ENCODE assay signal across 13 cellular contexts in genomic region chr17:80862341-80862969, GRCh38.
A peak's percentile ranks its signal among the peaks of the same experiment; 100 is the strongest.
DNase-seq lines count a peak whose midpoint lies in the region; ATAC-seq and TF ChIP-seq lines count a peak whose summit lies in the region.
"Had no signal": no experiment of that assay in that cellular context is flagged by ENCODE, and none has a peak within 500 bp of the region (broad histone marks: within the 10 kb centered on the region; RNA-seq: fewer than 3 reads in every experiment).

No MANE protein-coding gene starts in this region.

- no peak for ATAC-seq in stimulated activated naive B cell treated with anti-CD40 and anti-IgM and Interleukin-4, amounts not matched to agents 10 μg/mL and 1 μg/mL and 100 μg/mL, for 72 hours (replicated peaks)
- no peak for ATAC-seq in HG03045 (IDR thresholded peaks at IDR 0.05; ENCODE audit: unreplicated experiment)
- no peak for ATAC-seq in GM19328 (IDR thresholded peaks at IDR 0.05; ENCODE audit: unreplicated experiment)

- peak overlapping the region; percentile 93 for H3K27ac ChIP-seq in RWPE1
- H3K27ac ChIP-seq: right atrium auricular region had no signal

- H3K36me3 Mint-ChIP-seq in activated naive CD4-positive, alpha-beta T cell treated with anti-CD3 and anti-CD28 coated beads for 36 hours (ENCODE audit: low read depth): peaks cover 43% of the 10 kb centered on the region
- peaks cover 8% of the 10 kb centered on the region for H3K36me3 Mint-ChIP-seq in chondrocyte (ENCODE audit: low read depth)
- H3K36me3 Mint-ChIP-seq in stimulated activated naive B cell treated with anti-CD40 and anti-IgM and Interleukin-4, amounts not matched to agents 10 μg/mL and 1 μg/mL and 100 μg/mL, for 72 hours: peaks cover 50 to 59% of the 10 kb centered on the region in 2 donors

- H3K4me3 Mint-ChIP-seq in activated naive CD4-positive, alpha-beta T cell treated with anti-CD3 and anti-CD28 coated beads for 36 hours: no peak overlapping the region
- no peak overlapping the region for H3K4me3 Mint-ChIP-seq in chondrocyte (ENCODE audit: unreplicated experiment)
- H3K4me3 Mint-ChIP-seq in stimulated activated naive B cell treated with anti-CD40 and anti-IgM and Interleukin-4, amounts not matched to agents 10 μg/mL and 1 μg/mL and 100 μg/mL, for 72 hours: no peak overlapping the region
- H3K4me3 Mint-ChIP-seq: brain had no signal

- H3K27ac Mint-ChIP-seq in activated naive CD4-positive, alpha-beta T cell treated with anti-CD3 and anti-CD28 coated beads for 36 hours: peak overlapping the region; percentile 88
- no peak overlapping the region for H3K27ac Mint-ChIP-seq in chondrocyte (ENCODE audit: unreplicated experiment)
- H3K27ac Mint-ChIP-seq in stimulated activated naive B cell treated with anti-CD40 and anti-IgM and Interleukin-4, amounts not matched to agents 10 μg/mL and 1 μg/mL and 100 μg/mL, for 72 hours: peak overlapping the region; percentile 47

- TF ChIP-seq CTCF in RWPE1 (conservative IDR thresholded peaks at IDR 0.05; ENCODE audit: low read depth) (no peak), chondrocyte (IDR thresholded peaks at IDR 0.05) (no peak)

- H3K4me1 Mint-ChIP-seq in activated naive CD4-positive, alpha-beta T cell treated with anti-CD3 and anti-CD28 coated beads for 36 hours (ENCODE audit: low read depth): peaks cover 83% of the 10 kb centered on the region
- peaks cover 25% of the 10 kb centered on the region for H3K4me1 Mint-ChIP-seq in chondrocyte (ENCODE audit: low read depth)
- H3K4me1 Mint-ChIP-seq in stimulated activated naive B cell treated with anti-CD40 and anti-IgM and Interleukin-4, amounts not matched to agents 10 μg/mL and 1 μg/mL and 100 μg/mL, for 72 hours: peaks cover 7 to 17% of the 10 kb centered on the region in 2 donors

- peaks cover 18% of the 10 kb centered on the region for H3K9me3 Mint-ChIP-seq in activated naive CD4-positive, alpha-beta T cell treated with anti-CD3 and anti-CD28 coated beads for 36 hours
- no peaks in the 10 kb centered on the region for H3K9me3 Mint-ChIP-seq in chondrocyte (ENCODE audit: low read depth)
- H3K9me3 Mint-ChIP-seq in stimulated activated naive B cell treated with anti-CD40 and anti-IgM and Interleukin-4, amounts not matched to agents 10 μg/mL and 1 μg/mL and 100 μg/mL, for 72 hours: peaks cover 0 to 6% of the 10 kb centered on the region in 2 donors

- POLR2A ChIA-PET in RWPE1 (lab: Yijun Ruan, JAX; ENCODE audit: low non-redundant PET): no interaction called here

- CTCF ChIA-PET in activated naive CD4-positive, alpha-beta T cell treated with anti-CD3 and anti-CD28 coated beads for 36 hours (lab: Charles Lee): interaction anchor here (0.5 to 1.1 kb wide), 4 partner anchors 15 to 69 kb away, joined by 3 to 6 read pairs (median 4); no protein-coding TSS in a partner anchor
- CTCF ChIA-PET in RWPE1 (lab: Yijun Ruan, JAX): interaction anchor here (0.5 to 1.4 kb wide), 5 partner anchors 35 to 1015 kb away, joined by 3 to 5 read pairs (median 3); no protein-coding TSS in a partner anchor

- no peak for DNase-seq in activated naive CD4-positive, alpha-beta T cell treated with anti-CD3 and anti-CD28 coated beads for 36 hours
- no peak for DNase-seq in activated naive CD4-positive, alpha-beta T cell (lab: John Stamatoyannopoulos, UW)
- no peak for DNase-seq in RWPE1 (ENCODE audit: low spot score)
- peak; percentile 79 for DNase-seq in chondrocyte (ENCODE audit: low spot score)
- no peak for DNase-seq in stimulated activated naive B cell treated with anti-CD40 and anti-IgM and Interleukin-4, amounts not matched to agents 10 μg/mL and 1 μg/mL and 100 μg/mL, for 72 hours
- DNase-seq in NCI-H1694 (lab: John Stamatoyannopoulos, UW): no peak
- DNase-seq: activated CD4-positive, CD25-positive, alpha-beta regulatory T cell treated with anti-CD3 and anti-CD28 coated beads, Interleukin-2, amount 50 U/mL, for 72 hours; Calu3; NCI-H2029 treated with DMSO at 0.1 percent for 48 hours had no signal

- intact Hi-C loops in activated naive CD4-positive, alpha-beta T cell treated with anti-CD3 and anti-CD28 coated beads for 36 hours (cut with micrococcal nuclease): no loop called here

- no peaks in the 10 kb centered on the region for H3K27me3 Mint-ChIP-seq in activated naive CD4-positive, alpha-beta T cell treated with anti-CD3 and anti-CD28 coated beads for 36 hours (ENCODE audit: low read depth)
- no peaks in the 10 kb centered on the region for H3K27me3 Mint-ChIP-seq in chondrocyte (ENCODE audit: low read depth)
- no peaks in the 10 kb centered on the region for H3K27me3 Mint-ChIP-seq in stimulated activated naive B cell treated with anti-CD40 and anti-IgM and Interleukin-4, amounts not matched to agents 10 μg/mL and 1 μg/mL and 100 μg/mL, for 72 hours
- H3K27me3 Mint-ChIP-seq: brain had no signal
